8 cellular contexts compared by ENCODE assay signal in the genomic region with DNA sequence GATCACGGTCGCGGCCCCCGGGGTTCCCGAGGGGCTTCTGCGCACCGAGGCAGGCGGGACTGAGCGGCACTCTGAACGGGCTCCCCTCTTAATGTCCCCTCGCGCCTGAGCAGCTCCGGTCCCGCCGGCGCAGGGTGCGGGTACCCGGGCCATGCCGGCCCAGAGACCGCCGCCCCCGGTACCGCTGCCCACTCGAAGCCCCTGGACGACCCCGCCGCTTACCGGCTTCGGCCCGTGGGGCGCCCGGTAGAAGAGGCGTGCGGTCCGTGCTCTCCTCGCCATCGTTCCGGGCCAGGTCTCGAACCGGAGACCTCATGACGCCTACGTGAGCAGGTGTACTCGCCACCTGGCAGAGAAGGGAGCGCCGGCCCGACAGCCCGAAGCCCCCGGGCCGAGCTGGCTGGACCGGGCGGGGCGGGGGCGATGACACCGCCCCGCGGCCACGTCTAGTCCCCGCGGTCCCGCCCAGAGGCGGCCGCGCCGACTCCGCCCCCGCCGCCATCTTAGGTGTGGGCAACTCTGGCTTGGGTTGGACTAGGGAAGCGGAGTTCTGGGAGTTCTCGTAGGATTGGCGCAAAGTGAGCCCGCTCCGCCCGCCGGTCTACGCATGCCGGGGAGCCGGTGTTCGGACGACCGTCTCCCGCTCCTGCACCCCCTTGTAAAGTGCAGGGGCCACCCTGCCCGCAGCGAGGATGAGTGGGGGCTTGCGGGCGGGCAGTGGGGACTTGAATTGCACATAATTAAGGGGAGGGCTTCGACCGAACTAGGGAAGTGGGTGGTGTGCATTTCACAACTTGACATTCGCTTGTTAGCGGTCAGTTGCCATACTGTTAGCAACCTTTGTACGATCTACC. TPM values are rescaled to one million over a fixed set of nuclear protein-coding genes. Genes with fewer than 3 reads are reported as not detected.
DNase-seq lines count a peak whose midpoint lies in the region; ATAC-seq and TF ChIP-seq lines count a peak whose summit lies in the region.

A gene with protein sequence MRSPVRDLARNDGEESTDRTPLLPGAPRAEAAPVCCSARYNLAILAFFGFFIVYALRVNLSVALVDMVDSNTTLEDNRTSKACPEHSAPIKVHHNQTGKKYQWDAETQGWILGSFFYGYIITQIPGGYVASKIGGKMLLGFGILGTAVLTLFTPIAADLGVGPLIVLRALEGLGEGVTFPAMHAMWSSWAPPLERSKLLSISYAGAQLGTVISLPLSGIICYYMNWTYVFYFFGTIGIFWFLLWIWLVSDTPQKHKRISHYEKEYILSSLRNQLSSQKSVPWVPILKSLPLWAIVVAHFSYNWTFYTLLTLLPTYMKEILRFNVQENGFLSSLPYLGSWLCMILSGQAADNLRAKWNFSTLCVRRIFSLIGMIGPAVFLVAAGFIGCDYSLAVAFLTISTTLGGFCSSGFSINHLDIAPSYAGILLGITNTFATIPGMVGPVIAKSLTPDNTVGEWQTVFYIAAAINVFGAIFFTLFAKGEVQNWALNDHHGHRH (minus strand): TSS at position 422 of the 854 bp plus-strand sequence. CDS start 106 bp downstream, at position 316.

- no peaks in the 10 kb centered on the region for H3K27me3 ChIP-seq in upper lobe of left lung

- H3K27ac ChIP-seq in upper lobe of left lung, result peak within 1 kb of the TSS; percentile 98 to 99 (median 98)

- ATAC-seq in HG02870 (IDR thresholded peaks at IDR 0.05; ENCODE audit: unreplicated experiment) (peak; percentile 80), T-cell (replicated peaks in 1 of 4) (peak; percentile 91 to 95 (median 92)), left cardiac atrium (peak; percentile 98 to 99), upper lobe of left lung (ENCODE audit: low FRiP score in 2 of 2) (peak; percentile 99)

- CTCF ChIA-PET in T-cell (lab: Charles Lee), result interaction anchor here (0.5 to 3.7 kb wide), 28 partner anchors 10 to 1940 kb away, joined by 3 to 24 read pairs (median 4); a partner anchor contains a TSS

- H3K36me3 Mint-ChIP-seq in T-cell, result peaks cover 8% of the 10 kb centered on the region

- H3K36me3 ChIP-seq in upper lobe of left lung, result peaks cover 0 to 12% (median 0%) of the 10 kb centered on the region in 4 donors

- H3K4me1 Mint-ChIP-seq in T-cell, result peaks cover 34 to 37% (median 34%) of the 10 kb centered on the region in 3 donors

- H3K27ac Mint-ChIP-seq in T-cell, result peak within 1 kb of the TSS; percentile 95 to 97

- 0 to 1% methylated on average over 17 to 55 of the region's 90 CpGs for WGBS in upper lobe of left lung, 2 donors

- intact Hi-C loops in left cardiac atrium (cut with DNase I), result loop anchor here in 1 of 2 donors (5.0 kb wide), 1 partner anchor 136 kb away; no protein-coding TSS in a partner anchor
- intact Hi-C loops in posterior vena cava (cut with DNase I), result loop anchor here in 1 of 2 donors (5.0 kb wide), 1 partner anchor 141 kb away; no protein-coding TSS in a partner anchor

- H3K4me3 ChIP-seq in upper lobe of left lung, result peak within 1 kb of the TSS; percentile 77 to 96 (median 92)

- TF ChIP-seq CTCF in GM13977 (IDR thresholded peaks at IDR 0.05; ENCODE audit: extremely low read depth, insufficient read depth, missing control alignments) (no peak), upper lobe of left lung (IDR thresholded peaks at IDR 0.05) (peak in 2 of 6 experiments; percentile 15 to 33)

- peak; percentile 96 for DNase-seq in GM13977 (ENCODE audit: low spot score)
- DNase-seq in NCI-H146 (lab: John Stamatoyannopoulos, UW), result peak; percentile 96
- DNase-seq in T-cell, result peak; percentile 78 to 91 (median 86)
- DNase-seq in amniotic stem cell (lab: John Stamatoyannopoulos, UW), result peak; percentile 86
- peak; percentile 94 for DNase-seq in left cardiac atrium
- DNase-seq in posterior vena cava (ENCODE audit: low spot score), result peak; percentile 98
- peak; percentile 96 to 99 for DNase-seq in upper lobe of left lung

- in situ Hi-C loops in GM13977 (cut with MboI; ENCODE audit: low pct_unique_long_range_greater_than_20kb, low sequenced_read_pairs, unreplicated experiment), result no loop called here

- POLR2A ChIA-PET in T-cell (lab: Charles Lee), result interaction anchor here (0.5 to 2.2 kb wide), 16 partner anchors 16 to 1590 kb away, joined by 3 to 14 read pairs (median 5); a partner anchor contains a TSS

- H3K9me3 ChIP-seq in upper lobe of left lung, result no peaks in the 10 kb centered on the region

- no peaks in the 10 kb centered on the region for H3K27me3 Mint-ChIP-seq in T-cell

- no peak for TF ChIP-seq EP300 in upper lobe of left lung (IDR thresholded peaks at IDR 0.05)

- H3K9me3 Mint-ChIP-seq in T-cell, result no peaks in the 10 kb centered on the region

- TF ChIP-seq POLR2A in upper lobe of left lung (IDR thresholded peaks at IDR 0.05), result peak in 3 of 4 donors; percentile 57 to 82 (median 68)

- peaks cover 0 to 26% (median 13%) of the 10 kb centered on the region in 4 donors for H3K4me1 ChIP-seq in upper lobe of left lung

- H3K4me3 Mint-ChIP-seq in T-cell, result peak within 1 kb of the TSS; percentile 94 to 97 (median 96)

RNA-seq across cellular contexts. Expression of the gene that starts here (rescaled TPM):
- total RNA-seq in T-cell, result 10 to 100 TPM in 1 of 5 donors, 1 to 10 TPM in 4; 6.4 to 15.0 (median 9.4) TPM
- total RNA-seq in left cardiac atrium, result 10 to 100 TPM in 1 of 2 donors, 1 to 10 TPM in 1; 9.1 to 12.7 TPM
- 10 to 100 TPM; 15.2 to 16.6 TPM for total RNA-seq in posterior vena cava
- total RNA-seq in upper lobe of left lung, result 10 to 100 TPM; 13.0 to 32.5 (median 22.3) TPM

Comparison
In these comparisons a context has a peak if more than half of its experiments do, and no peak if none do; other contexts are left out.
1. Peak in every context shown above with its lines: DNase-seq, ATAC-seq, H3K4me3 ChIP-seq and H3K27ac ChIP-seq.